Comparison of ENCODE assay signal across 31 cellular contexts in the genomic region with DNA sequence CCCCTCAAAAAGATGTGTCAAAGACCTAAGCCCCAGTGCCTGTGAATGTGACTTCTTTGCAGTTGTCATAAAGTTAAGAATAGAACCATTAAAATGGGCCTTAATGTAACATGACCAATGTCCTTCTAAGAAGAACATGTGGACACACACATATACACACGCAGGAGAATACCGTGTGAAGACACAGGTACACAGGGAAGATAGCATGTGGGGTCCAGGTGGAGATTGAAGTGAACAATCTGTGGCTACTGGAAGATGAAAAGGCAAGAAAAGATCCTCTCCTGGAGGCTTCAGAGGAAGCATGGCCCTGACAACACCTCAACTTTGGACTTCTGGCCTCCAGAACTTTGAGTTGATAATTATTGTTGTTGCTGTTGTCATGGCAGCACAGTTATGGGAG.
"Had no signal": no experiment of that assay in that cellular context is flagged by ENCODE, and none has a peak within 500 bp of the region (broad histone marks: within the 10 kb centered on the region; RNA-seq: fewer than 3 reads in every experiment).

No MANE protein-coding gene starts in this region.

- H3K36me3 ChIP-seq: neural progenitor cell, ovary, right lobe of liver, sigmoid colon, spleen, suprapubic skin, tibial artery, transverse colon, upper lobe of right lung, uterus had no signal

- H3K4me1 ChIP-seq: neural progenitor cell, parathyroid adenoma, psoas muscle, right lobe of liver, sigmoid colon, spleen, suprapubic skin, testis, tibial artery, transverse colon, upper lobe of right lung, uterus had no signal

- ATAC-seq: natural killer cell; psoas muscle; right cardiac atrium; right lobe of liver; stimulated activated memory B cell treated with anti-CD40 and anti-IgM and Interleukin-4, amounts not matched to agents 10 μg/mL and 1 μg/mL and 100 μg/mL, for 72 hours; stimulated activated naive CD8-positive, alpha-beta T cell treated with anti-CD3 and anti-CD28 coated beads, Interleukin-15, amount 100 ng/mL, for 72 hours; stimulated activated naive CD8-positive, alpha-beta T cell treated with anti-CD3 and anti-CD28 coated beads, Interleukin-15, Interleukin-2, amounts not matched to agents 100 U/mL and 50 U/mL, for 24 hours; upper lobe of right lung had no signal

- H3K4me2 ChIP-seq: neural progenitor cell, smooth muscle cell had no signal

- H3K4me1 Mint-ChIP-seq: natural killer cell; nephron; neural progenitor cell; stimulated activated memory B cell treated with anti-CD40 and anti-IgM and Interleukin-4, amounts not matched to agents 10 μg/mL and 1 μg/mL and 100 μg/mL, for 72 hours; stimulated activated naive CD8-positive, alpha-beta T cell treated with anti-CD3 and anti-CD28 coated beads, Interleukin-15, amount 100 ng/mL, for 72 hours had no signal

- H3K27me3 ChIP-seq: neural progenitor cell, ovary, right lobe of liver, sigmoid colon, spleen, suprapubic skin, testis, tibial artery, transverse colon, upper lobe of right lung, uterus had no signal

- H3K27ac ChIP-seq: neural progenitor cell, ovary, parathyroid adenoma, psoas muscle, right lobe of liver, sigmoid colon, spleen, suprapubic skin, testis, tibial artery, transverse colon, upper lobe of right lung, uterus had no signal

- H3K27me3 Mint-ChIP-seq: stimulated activated memory B cell treated with anti-CD40 and anti-IgM and Interleukin-4, amounts not matched to agents 10 μg/mL and 1 μg/mL and 100 μg/mL, for 72 hours; stimulated activated naive CD8-positive, alpha-beta T cell treated with anti-CD3 and anti-CD28 coated beads, Interleukin-15, amount 100 ng/mL, for 72 hours had no signal

- H3K9me3 ChIP-seq: psoas muscle, right lobe of liver, sigmoid colon, suprapubic skin, testis, transverse colon, upper lobe of right lung, uterus had no signal

- H3K79me2 ChIP-seq: parathyroid adenoma had no signal

- H2AFZ ChIP-seq: neural progenitor cell, parathyroid adenoma had no signal

- DNase-seq: natural killer cell; occipital lobe; ovary; posterior cingulate gyrus; psoas muscle; right cardiac atrium; right lobe of liver; sigmoid colon; spleen; stimulated activated CD4-positive, alpha-beta T cell treated with anti-CD3 and anti-CD28 coated beads, Interleukin-12 subunit alpha, Interleukin-12 subunit beta, amount 100 ng/mL, for 4 hours; stimulated activated CD4-positive, alpha-beta T cell treated with anti-CD3 and anti-CD28 coated beads, Interleukin-1b, Interleukin-23, amount 100 ng/mL, for 48 hours; stimulated activated CD4-positive, alpha-beta T cell treated with anti-CD3 and anti-CD28 coated beads, Interleukin-4, amount 100 ng/mL, for 1 hour; stimulated activated CD4-positive, alpha-beta T cell treated with anti-CD3 and anti-CD28 coated beads, Interleukin-4, amount 100 ng/mL, for 4 hours; stimulated activated CD8-positive, alpha-beta memory T cell treated with anti-CD3 and anti-CD28 coated beads, Interleukin-4, amount 100 ng/mL, for 48 hours; stimulated activated naive CD4-positive, alpha-beta T cell; stimulated activated naive CD8-positive, alpha-beta T cell treated with anti-CD3 and anti-CD28 coated beads, Interleukin-15, amount 100 ng/mL, for 72 hours; stimulated activated naive CD8-positive, alpha-beta T cell treated with anti-CD3 and anti-CD28 coated beads, Interleukin-15, Interleukin-2, amounts not matched to agents 100 U/mL and 50 U/mL, for 24 hours; substantia nigra; testis; tibial artery; upper lobe of right lung; uterus had no signal

- H3K4me3 ChIP-seq: neural progenitor cell, ovary, psoas muscle, right lobe of liver, sigmoid colon, smooth muscle cell, spleen, suprapubic skin, testis, tibial artery, transverse colon, upper lobe of right lung, uterus had no signal

- H3K9ac ChIP-seq: neural progenitor cell, parathyroid adenoma had no signal

- H3K9me3 Mint-ChIP-seq: nephron; neural progenitor cell; stimulated activated naive CD8-positive, alpha-beta T cell treated with anti-CD3 and anti-CD28 coated beads, Interleukin-15, amount 100 ng/mL, for 72 hours; type B pancreatic cell had no signal

- H3K4me3 Mint-ChIP-seq: natural killer cell; nephron; neural progenitor cell; stimulated activated memory B cell treated with anti-CD40 and anti-IgM and Interleukin-4, amounts not matched to agents 10 μg/mL and 1 μg/mL and 100 μg/mL, for 72 hours; stimulated activated naive CD8-positive, alpha-beta T cell treated with anti-CD3 and anti-CD28 coated beads, Interleukin-15, amount 100 ng/mL, for 72 hours; type B pancreatic cell had no signal

- H3K27ac Mint-ChIP-seq: natural killer cell; nephron; neural progenitor cell; progenitor cell of endocrine pancreas; stimulated activated memory B cell treated with anti-CD40 and anti-IgM and Interleukin-4, amounts not matched to agents 10 μg/mL and 1 μg/mL and 100 μg/mL, for 72 hours; stimulated activated naive CD8-positive, alpha-beta T cell treated with anti-CD3 and anti-CD28 coated beads, Interleukin-15, amount 100 ng/mL, for 72 hours; type B pancreatic cell had no signal

- H3K36me3 Mint-ChIP-seq: natural killer cell; neural progenitor cell; stimulated activated memory B cell treated with anti-CD40 and anti-IgM and Interleukin-4, amounts not matched to agents 10 μg/mL and 1 μg/mL and 100 μg/mL, for 72 hours; type B pancreatic cell had no signal
